16 cellular contexts compared by ENCODE assay signal in the genomic region with DNA sequence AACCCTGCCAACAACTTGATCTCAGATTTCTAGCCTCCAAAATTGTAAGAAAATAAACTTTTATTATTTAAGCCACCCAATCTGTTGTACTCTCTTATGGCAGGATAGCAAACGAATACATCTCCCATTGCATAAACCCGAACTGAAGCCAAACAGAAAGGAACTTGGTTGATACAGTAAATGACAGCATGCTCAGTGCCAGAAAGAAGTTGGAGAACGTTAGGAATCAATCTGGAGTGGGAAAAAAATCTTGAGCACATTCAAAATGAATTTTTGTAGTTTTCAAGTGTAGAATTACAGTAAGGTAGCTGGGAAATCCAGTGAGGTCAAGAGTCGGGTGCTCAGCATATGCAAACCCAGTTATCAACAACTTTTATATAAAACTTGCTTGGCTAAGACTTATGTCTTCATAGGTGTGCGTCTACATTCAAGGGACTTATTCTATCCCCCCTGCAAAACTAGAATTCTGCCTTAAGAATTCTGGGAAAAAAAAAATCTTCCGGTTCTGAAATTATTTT.
DNase-seq lines count a peak whose midpoint lies in the region; TF ChIP-seq lines count a peak whose summit lies in the region.
"Had no signal": no experiment of that assay in that cellular context is flagged by ENCODE, and none has a peak within 500 bp of the region (broad histone marks: within the 10 kb centered on the region; RNA-seq: fewer than 3 reads in every experiment).

No MANE protein-coding gene starts in this region.

- no peaks in the 10 kb centered on the region for H3K4me1 ChIP-seq in OCI-LY3 (ENCODE audit: low read length)
- H3K4me1 ChIP-seq: BLaER1 had no signal

- H3K27me3 ChIP-seq in OCI-LY3 (ENCODE audit: low read depth, low read length), result no peaks in the 10 kb centered on the region
- H3K27me3 ChIP-seq: BLaER1 had no signal

- no peak overlapping the region for H3K9ac ChIP-seq in OCI-LY3 (ENCODE audit: low read length)
- H3K9ac ChIP-seq: BLaER1 had no signal

- H3K9me3 Mint-ChIP-seq in osteocyte (ENCODE audit: unreplicated experiment) (no peaks in the 10 kb centered on the region), endothelial cell (ENCODE audit: unreplicated experiment) (no peaks in the 10 kb centered on the region)
- H3K9me3 Mint-ChIP-seq in activated naive CD4-positive, alpha-beta T cell treated with anti-CD3 and anti-CD28 coated beads, Interleukin-2, amount 10 ng/mL, durations not matched to agents 7 days and 5 days, result peaks cover 2% of the 10 kb centered on the region

- H3K79me2 ChIP-seq in OCI-LY3 (ENCODE audit: low read length), result no peaks in the 10 kb centered on the region

- H3K4me2 ChIP-seq in OCI-LY3 (ENCODE audit: low read length), result no peak overlapping the region
- H3K4me2 ChIP-seq: BLaER1 had no signal

- H3K4me3 ChIP-seq in OCI-LY3 (ENCODE audit: low read length), result no peak overlapping the region
- H3K4me3 ChIP-seq: BLaER1, HAP-1 had no signal

- H3K27me3 Mint-ChIP-seq in osteocyte (ENCODE audit: unreplicated experiment), result no peaks in the 10 kb centered on the region
- H3K27me3 Mint-ChIP-seq in activated naive CD4-positive, alpha-beta T cell treated with anti-CD3 and anti-CD28 coated beads, Interleukin-2, amount 10 ng/mL, durations not matched to agents 7 days and 5 days, result no peaks in the 10 kb centered on the region
- H3K27me3 Mint-ChIP-seq in endothelial cell (ENCODE audit: unreplicated experiment), result no peaks in the 10 kb centered on the region
- H3K27me3 Mint-ChIP-seq: CD4-positive, alpha-beta memory T cell had no signal

- DNase-seq in fibroblast of peridontal ligament (ENCODE audit: extremely low read depth), result peak; percentile 23
- no peak for DNase-seq in osteocyte (ENCODE audit: extremely low spot score, unreplicated experiment)
- DNase-seq in activated naive CD4-positive, alpha-beta T cell treated with anti-CD3 and anti-CD28 coated beads, Interleukin-2, amount 10 ng/mL, durations not matched to agents 7 days and 5 days, result no peak
- no peak for DNase-seq in putamen (ENCODE audit: low spot score)
- no peak for DNase-seq in SKM-1 (lab: John Stamatoyannopoulos, UW; ENCODE audit: unreplicated experiment)
- no peak for DNase-seq in endothelial cell (ENCODE audit: low spot score)
- DNase-seq: 8988T; CD4-positive, alpha-beta memory T cell; DMS153; DMS79; GDM1; IMR-90 had no signal

- peak overlapping the region; percentile 65 for H3K27ac Mint-ChIP-seq in osteocyte (ENCODE audit: unreplicated experiment)
- H3K27ac Mint-ChIP-seq in activated naive CD4-positive, alpha-beta T cell treated with anti-CD3 and anti-CD28 coated beads, Interleukin-2, amount 10 ng/mL, durations not matched to agents 7 days and 5 days, result no peak overlapping the region
- H3K27ac Mint-ChIP-seq in endothelial cell (ENCODE audit: unreplicated experiment), result no peak overlapping the region
- H3K27ac Mint-ChIP-seq: CD14-positive monocyte; CD4-positive, alpha-beta memory T cell had no signal

- H3K9me3 ChIP-seq in OCI-LY3 (ENCODE audit: insufficient read depth, low read length), result no peaks in the 10 kb centered on the region
- H3K9me3 ChIP-seq: BLaER1, HAP-1 had no signal

- CTCF ChIA-PET in activated naive CD4-positive, alpha-beta T cell treated with anti-CD3 and anti-CD28 coated beads, Interleukin-2, amount 10 ng/mL, durations not matched to agents 7 days and 5 days (lab: Charles Lee), result no interaction called here

- H3K36me3 ChIP-seq in OCI-LY3 (replicated peaks; ENCODE audit: low read depth, low read length), result no peaks in the 10 kb centered on the region
- H3K36me3 ChIP-seq: BLaER1, HAP-1 had no signal

- no peak for TF ChIP-seq CTCF in OCI-LY3 (IDR thresholded peaks at IDR 0.05; ENCODE audit: low read depth, low read length)
- TF ChIP-seq CTCF in osteocyte (IDR thresholded peaks at IDR 0.05), result no peak
- no peak for TF ChIP-seq CTCF in endothelial cell (IDR thresholded peaks at IDR 0.05; ENCODE audit: unreplicated experiment)

- 0 out of 2 replicates have a peak overlapping the region, but pooled peaks have one; percentile 60 for H2AFZ ChIP-seq in OCI-LY3 (ENCODE audit: low read depth, low read length)

- H3K27ac ChIP-seq in OCI-LY3 (ENCODE audit: low read length), result no peak overlapping the region
- H3K27ac ChIP-seq: BLaER1 had no signal

- H4K20me1 ChIP-seq in OCI-LY3 (ENCODE audit: insufficient read depth, low read length), result no peaks in the 10 kb centered on the region
- H4K20me1 ChIP-seq: BLaER1 had no signal

- H3K4me3 Mint-ChIP-seq in osteocyte (ENCODE audit: unreplicated experiment), result no peak overlapping the region
- H3K4me3 Mint-ChIP-seq in activated naive CD4-positive, alpha-beta T cell treated with anti-CD3 and anti-CD28 coated beads, Interleukin-2, amount 10 ng/mL, durations not matched to agents 7 days and 5 days, result no peak overlapping the region
- no peak overlapping the region for H3K4me3 Mint-ChIP-seq in endothelial cell (ENCODE audit: unreplicated experiment)
- H3K4me3 Mint-ChIP-seq: CD14-positive monocyte; CD4-positive, alpha-beta memory T cell had no signal

- H3K4me1 Mint-ChIP-seq in osteocyte (ENCODE audit: unreplicated experiment) (peaks cover 43% of the 10 kb centered on the region), endothelial cell (ENCODE audit: unreplicated experiment) (peaks cover 10% of the 10 kb centered on the region)
- no peaks in the 10 kb centered on the region for H3K4me1 Mint-ChIP-seq in activated naive CD4-positive, alpha-beta T cell treated with anti-CD3 and anti-CD28 coated beads, Interleukin-2, amount 10 ng/mL, durations not matched to agents 7 days and 5 days
- H3K4me1 Mint-ChIP-seq: CD14-positive monocyte; CD4-positive, alpha-beta memory T cell had no signal

- H3K36me3 Mint-ChIP-seq in osteocyte (ENCODE audit: unreplicated experiment) (no peaks in the 10 kb centered on the region), endothelial cell (ENCODE audit: low read depth, unreplicated experiment) (no peaks in the 10 kb centered on the region)
- H3K36me3 Mint-ChIP-seq in activated naive CD4-positive, alpha-beta T cell treated with anti-CD3 and anti-CD28 coated beads, Interleukin-2, amount 10 ng/mL, durations not matched to agents 7 days and 5 days, result no peaks in the 10 kb centered on the region
- H3K36me3 Mint-ChIP-seq: CD14-positive monocyte; CD4-positive, alpha-beta memory T cell had no signal
